In genomic region chr5:149616727-149617284, GRCh38 we compare ENCODE assay signal across 11 cellular contexts. TPM values are rescaled to one million over a fixed set of nuclear protein-coding genes. Genes with fewer than 3 reads are reported as not detected.
DNase-seq lines count a peak whose midpoint lies in the region; ATAC-seq and TF ChIP-seq lines count a peak whose summit lies in the region.
"Had no signal": no experiment of that assay in that cellular context is flagged by ENCODE, and none has a peak within 500 bp of the region (broad histone marks: within the 10 kb centered on the region; RNA-seq: fewer than 3 reads in every experiment).

No MANE protein-coding gene starts in this region.

- H3K9me3 Mint-ChIP-seq in activated naive CD4-positive, alpha-beta T cell treated with anti-CD3 and anti-CD28 coated beads, Interleukin-2, amount 10 ng/mL, durations not matched to agents 7 days and 5 days: no peaks in the 10 kb centered on the region

- H3K4me3 ChIP-seq in Jurkat, Clone E6-1 (ENCODE audit: low read length): no peak overlapping the region
- H3K4me3 ChIP-seq in left lung (no peak overlapping the region), brain microvascular endothelial cell (ENCODE audit: low read depth, low read length) (no peak overlapping the region)

- H3K27me3 Mint-ChIP-seq in activated naive CD4-positive, alpha-beta T cell treated with anti-CD3 and anti-CD28 coated beads, Interleukin-2, amount 10 ng/mL, durations not matched to agents 7 days and 5 days: no peaks in the 10 kb centered on the region

- no peak overlapping the region for H3K4me3 Mint-ChIP-seq in activated naive CD4-positive, alpha-beta T cell treated with anti-CD3 and anti-CD28 coated beads, Interleukin-2, amount 10 ng/mL, durations not matched to agents 7 days and 5 days

- no peaks in the 10 kb centered on the region for H3K36me3 Mint-ChIP-seq in activated naive CD4-positive, alpha-beta T cell treated with anti-CD3 and anti-CD28 coated beads, Interleukin-2, amount 10 ng/mL, durations not matched to agents 7 days and 5 days

- H3K27ac ChIP-seq in 22Rv1: peak overlapping the region; percentile 100
- H3K27ac ChIP-seq in left lung: no peak overlapping the region
- no peak overlapping the region for H3K27ac ChIP-seq in brain microvascular endothelial cell

- intact Hi-C loops in left lung (cut with DNase I): loop anchor here in 1 of 2 donors (5.0 kb wide), 1 partner anchor 175 kb away; no protein-coding TSS in a partner anchor

- H3K4me1 Mint-ChIP-seq in activated naive CD4-positive, alpha-beta T cell treated with anti-CD3 and anti-CD28 coated beads, Interleukin-2, amount 10 ng/mL, durations not matched to agents 7 days and 5 days: no peaks in the 10 kb centered on the region

- peak; percentile 25 for DNase-seq in Jurkat, Clone E6-1 (ENCODE audit: low read depth, low spot score)
- no peak for DNase-seq in left lung
- DNase-seq in brain microvascular endothelial cell: no peak
- DNase-seq in NCI-H774 (lab: John Stamatoyannopoulos, UW): no peak
- DNase-seq in activated naive CD4-positive, alpha-beta T cell treated with anti-CD3 and anti-CD28 coated beads, Interleukin-2, amount 10 ng/mL, durations not matched to agents 7 days and 5 days: no peak
- DNase-seq: AML-193, small intestine had no signal

- no peak for TF ChIP-seq CTCF in 22Rv1 (IDR thresholded peaks at IDR 0.05)
- no peak for TF ChIP-seq CTCF in left lung (IDR thresholded peaks at IDR 0.05)
- TF ChIP-seq CTCF in brain microvascular endothelial cell (IDR thresholded peaks at IDR 0.05; ENCODE audit: low read depth, low read length, missing control alignments): no peak

- in situ Hi-C loops in brain microvascular endothelial cell (cut with HindIII; ENCODE audit: low pct_ligation_motif_present, low sequenced_read_pairs): no loop called here

- CTCF ChIA-PET in activated naive CD4-positive, alpha-beta T cell treated with anti-CD3 and anti-CD28 coated beads, Interleukin-2, amount 10 ng/mL, durations not matched to agents 7 days and 5 days (lab: Charles Lee): interaction anchor here (0.9 to 5.1 kb wide), 9 partner anchors 11 to 343 kb away, joined by 3 to 41 read pairs (median 4); no protein-coding TSS in a partner anchor

- H3K36me3 ChIP-seq in left lung (no peaks in the 10 kb centered on the region), brain microvascular endothelial cell (replicated peaks) (no peaks in the 10 kb centered on the region)

- H3K27me3 ChIP-seq in left lung (no peaks in the 10 kb centered on the region), brain microvascular endothelial cell (replicated peaks) (no peaks in the 10 kb centered on the region)

- ATAC-seq in GM18868 (IDR thresholded peaks at IDR 0.05; ENCODE audit: unreplicated experiment) (peak; percentile 75), HG02588 (IDR thresholded peaks at IDR 0.05; ENCODE audit: unreplicated experiment) (peak; percentile 66), left lung (no peak)
- ATAC-seq: SK-N-SH treated with all-trans-retinoic acid at 6 μM for 48 hours had no signal

- no peak overlapping the region for H3K27ac Mint-ChIP-seq in activated naive CD4-positive, alpha-beta T cell treated with anti-CD3 and anti-CD28 coated beads, Interleukin-2, amount 10 ng/mL, durations not matched to agents 7 days and 5 days

- H3K4me1 ChIP-seq in left lung: no peaks in the 10 kb centered on the region

- no peaks in the 10 kb centered on the region for H3K9me3 ChIP-seq in left lung

RNA-seq across cellular contexts. Expression of gene ARHGEF37, which starts 35.5 kb away (rescaled TPM):
- polyA plus RNA-seq in Jurkat, Clone E6-1 (2012; ENCODE audit: insufficient read depth, insufficient read length): not detected
- 1 to 10 TPM; 4.2 to 7.3 TPM for total RNA-seq in left lung
